ENCODE assay signal across 8 cellular contexts in genomic region chr2:209425082-209426071, GRCh38. TPM values are rescaled to one million over a fixed set of nuclear protein-coding genes. Genes with fewer than 3 reads are reported as not detected.
DNase-seq lines count a peak whose midpoint lies in the region; ATAC-seq, FAIRE-seq and TF ChIP-seq lines count a peak whose summit lies in the region.

No MANE protein-coding gene starts in this region.

- H3K4me2 ChIP-seq in endothelial cell of umbilical vein (ENCODE audit: insufficient read depth, low read length): peak overlapping the region; percentile 100

- peak overlapping the region; percentile 85 for H3K9ac ChIP-seq in endothelial cell of umbilical vein (replicated peaks; ENCODE audit: extremely low read depth, insufficient read depth, low read length)

- no peaks in the 10 kb centered on the region for H3K36me3 ChIP-seq in CD4-positive, CD25-positive, alpha-beta regulatory T cell (ENCODE audit: control insufficient read depth, insufficient read depth, low read length)
- no peaks in the 10 kb centered on the region for H3K36me3 ChIP-seq in endothelial cell of umbilical vein (ENCODE audit: control insufficient read depth in 2 of 2, extremely low read depth in 1 of 2, insufficient read depth in 2 of 2, low read length in 2 of 2)

- no peaks in the 10 kb centered on the region for H3K9me3 Mint-ChIP-seq in CD4-positive, CD25-positive, alpha-beta regulatory T cell
- no peaks in the 10 kb centered on the region for H3K9me3 Mint-ChIP-seq in nephron
- no peaks in the 10 kb centered on the region for H3K9me3 Mint-ChIP-seq in stimulated activated effector memory CD8-positive, alpha-beta T cell treated with anti-CD3 and anti-CD28 coated beads, Interleukin-12 subunit alpha, Interleukin-12 subunit beta, amount 100 ng/mL, for 72 hours

- peaks cover 28% of the 10 kb centered on the region for H3K27me3 Mint-ChIP-seq in CD4-positive, CD25-positive, alpha-beta regulatory T cell
- H3K27me3 Mint-ChIP-seq in nephron (ENCODE audit: low read depth): peaks cover 7% of the 10 kb centered on the region

- H3K4me3 Mint-ChIP-seq in CD4-positive, CD25-positive, alpha-beta regulatory T cell: peak overlapping the region in 3 of 4 donors; percentile 61 to 68 (median 68)
- peak overlapping the region; percentile 85 to 88 (median 87) for H3K4me3 Mint-ChIP-seq in nephron
- no peak overlapping the region for H3K4me3 Mint-ChIP-seq in stimulated activated effector memory CD8-positive, alpha-beta T cell treated with anti-CD3 and anti-CD28 coated beads, Interleukin-12 subunit alpha, Interleukin-12 subunit beta, amount 100 ng/mL, for 72 hours

- intact Hi-C loops in endothelial cell of umbilical vein (cut with micrococcal nuclease): loop anchor here (1.0 to 2.0 kb wide), 9 partner anchors 46 to 745 kb away; partner anchors contain the start of gene KANSL1L

- H3K36me3 Mint-ChIP-seq in CD4-positive, CD25-positive, alpha-beta regulatory T cell: no peaks in the 10 kb centered on the region
- H3K36me3 Mint-ChIP-seq in nephron (ENCODE audit: low read depth): no peaks in the 10 kb centered on the region
- H3K36me3 Mint-ChIP-seq in stimulated activated effector memory CD8-positive, alpha-beta T cell treated with anti-CD3 and anti-CD28 coated beads, Interleukin-12 subunit alpha, Interleukin-12 subunit beta, amount 100 ng/mL, for 72 hours: no peaks in the 10 kb centered on the region

- dilution Hi-C loops in endothelial cell of umbilical vein (cut with MboI; ENCODE audit: extremely low pct_ligation_motif_present, low sequenced_read_pairs): no loop called here

- H3K27ac Mint-ChIP-seq in CD4-positive, CD25-positive, alpha-beta regulatory T cell: no peak overlapping the region
- H3K27ac Mint-ChIP-seq in nephron: peak overlapping the region in 1 of 3 experiments; percentile 1
- no peak overlapping the region for H3K27ac Mint-ChIP-seq in stimulated activated effector memory CD8-positive, alpha-beta T cell treated with anti-CD3 and anti-CD28 coated beads, Interleukin-12 subunit alpha, Interleukin-12 subunit beta, amount 100 ng/mL, for 72 hours

- no peaks in the 10 kb centered on the region for H4K20me1 ChIP-seq in endothelial cell of umbilical vein (replicated peaks; ENCODE audit: control insufficient read depth, extremely low read depth, insufficient read depth, low read length)

- no peak for TF ChIP-seq POLR2A in endothelial cell of umbilical vein (IDR thresholded peaks at IDR 0.05; ENCODE audit: low read depth, low read length)

- peaks cover 7% of the 10 kb centered on the region for H3K27me3 ChIP-seq in CD4-positive, CD25-positive, alpha-beta regulatory T cell (ENCODE audit: control insufficient read depth, insufficient read depth, low read length)
- peaks cover 0 to 2% of the 10 kb centered on the region in 2 experiments for H3K27me3 ChIP-seq in endothelial cell of umbilical vein (ENCODE audit: control insufficient read depth in 2 of 2, insufficient read depth in 2 of 2, low read length in 2 of 2)

- no peaks in the 10 kb centered on the region for H3K9me1 ChIP-seq in endothelial cell of umbilical vein (replicated peaks; ENCODE audit: control insufficient read depth, extremely low read depth, insufficient read depth, low read length)

- H3K4me1 ChIP-seq in CD4-positive, CD25-positive, alpha-beta regulatory T cell (ENCODE audit: control insufficient read depth, insufficient read depth, low read length, poor library complexity, severe bottlenecking): peaks cover 5% of the 10 kb centered on the region
- peaks cover 12% of the 10 kb centered on the region for H3K4me1 ChIP-seq in endothelial cell of umbilical vein (ENCODE audit: control insufficient read depth, extremely low read depth, insufficient read depth, low read length)

- H3K27ac ChIP-seq in CD4-positive, CD25-positive, alpha-beta regulatory T cell (ENCODE audit: insufficient read depth, low read length, poor library complexity, severe bottlenecking): no peak overlapping the region
- peak overlapping the region; percentile 51 for H3K27ac ChIP-seq in endothelial cell of umbilical vein (ENCODE audit: insufficient read depth, low read depth, low read length)

- H3K4me1 Mint-ChIP-seq in CD4-positive, CD25-positive, alpha-beta regulatory T cell: peaks cover 5 to 16% (median 12%) of the 10 kb centered on the region in 4 donors
- peaks cover 20% of the 10 kb centered on the region for H3K4me1 Mint-ChIP-seq in nephron
- H3K4me1 Mint-ChIP-seq in stimulated activated effector memory CD8-positive, alpha-beta T cell treated with anti-CD3 and anti-CD28 coated beads, Interleukin-12 subunit alpha, Interleukin-12 subunit beta, amount 100 ng/mL, for 72 hours: peaks cover 9% of the 10 kb centered on the region

- CTCF ChIA-PET in endothelial cell of umbilical vein (lab: Charles Lee): interaction anchor here (0.6 to 6.4 kb wide), 52 partner anchors 8 to 1030 kb away, joined by 3 to 254 read pairs (median 5); partner anchors contain the start of gene UNC80

- no peak for ATAC-seq in CD4-positive, CD25-positive, alpha-beta regulatory T cell (ENCODE audit: low read depth in 2 of 2)
- ATAC-seq in GM18520 (IDR thresholded peaks at IDR 0.05; ENCODE audit: unreplicated experiment): peak; percentile 29
- no peak for ATAC-seq in HG03095 (IDR thresholded peaks at IDR 0.05; ENCODE audit: unreplicated experiment)
- ATAC-seq in stimulated activated effector memory CD8-positive, alpha-beta T cell treated with anti-CD3 and anti-CD28 coated beads, Interleukin-12 subunit alpha, Interleukin-12 subunit beta, amount 100 ng/mL, for 72 hours: no peak

- POLR2A ChIA-PET in endothelial cell of umbilical vein (lab: Charles Lee): interaction anchor here (0.5 kb wide), 1 partner anchor 70 kb away, joined by 3 read pairs; no protein-coding TSS in a partner anchor

- DNase-seq in CD4-positive, CD25-positive, alpha-beta regulatory T cell: peak in 1 of 3 donors; percentile 8
- DNase-seq in Jurkat, Clone E6-1 (ENCODE audit: low read depth, low spot score): peak; percentile 10
- DNase-seq in OCI-M1 (lab: John Stamatoyannopoulos, UW) (peak; percentile 55), endothelial cell of umbilical vein (ENCODE audit: low read depth, low spot score) (peak; percentile 67)
- no peak for DNase-seq in stimulated activated effector memory CD8-positive, alpha-beta T cell treated with anti-CD3 and anti-CD28 coated beads, Interleukin-12 subunit alpha, Interleukin-12 subunit beta, amount 100 ng/mL, for 72 hours (ENCODE audit: low spot score in 2 of 2)

- peak; percentile 58 for FAIRE-seq in endothelial cell of umbilical vein (lab: Jason Lieb, UNC)

- TF ChIP-seq CTCF in endothelial cell of umbilical vein (IDR thresholded peaks at IDR 0.05; ENCODE audit: extremely low read depth in 1 of 2, insufficient read depth in 1 of 2, low read depth in 1 of 2, low read length in 2 of 2) (peak; percentile 45 to 57), nephron (IDR thresholded peaks at IDR 0.05; ENCODE audit: unreplicated experiment in 3 of 3) (peak; percentile 65 to 72 (median 69))

- BruUV-seq in endothelial cell of umbilical vein (replicated peaks; lab: Mats Ljungman, UMichigan): no TSS peak

- H3K9me3 ChIP-seq in CD4-positive, CD25-positive, alpha-beta regulatory T cell (ENCODE audit: control insufficient read depth in 2 of 2, low read length in 2 of 2): no peaks in the 10 kb centered on the region
- no peaks in the 10 kb centered on the region for H3K9me3 ChIP-seq in endothelial cell of umbilical vein (replicated peaks; ENCODE audit: control insufficient read depth, insufficient read depth, low read length)

- no peaks in the 10 kb centered on the region for H3K79me2 ChIP-seq in endothelial cell of umbilical vein (ENCODE audit: control insufficient read depth, insufficient read depth, low read length)

- H3K4me3 ChIP-seq in CD4-positive, CD25-positive, alpha-beta regulatory T cell (ENCODE audit: low read depth, low read length): no peak overlapping the region
- no peak overlapping the region for H3K4me3 ChIP-seq in Jurkat, Clone E6-1 (ENCODE audit: low read length)
- H3K4me3 ChIP-seq in endothelial cell of umbilical vein (replicated peaks in 1 of 3; ENCODE audit: insufficient read depth in 1 of 3, low read depth in 1 of 3, low read length in 3 of 3): peak overlapping the region; percentile 77 to 95 (median 85)

- H2AFZ ChIP-seq in endothelial cell of umbilical vein (ENCODE audit: low read depth, low read length): peak overlapping the region; percentile 84

TF ChIP-seq in endothelial cell of umbilical vein, 7 proteins besides CTCF, POLR2A, EP300 and RAD21:
- TF ChIP-seq FOS (IDR thresholded peaks at IDR 0.05; ENCODE audit: borderline replicate concordance, insufficient read depth, low read length) (no peak), MAX (IDR thresholded peaks at IDR 0.05; ENCODE audit: insufficient read depth, insufficient read length) (no peak), EZH2 (IDR thresholded peaks at IDR 0.05; ENCODE audit: borderline replicate concordance, low read depth, low read length, severe bottlenecking) (no peak), JUN (IDR thresholded peaks at IDR 0.05; ENCODE audit: borderline replicate concordance, insufficient read depth, insufficient read length, low read depth) (no peak), POLR2AphosphoS5 (IDR thresholded peaks at IDR 0.05; ENCODE audit: insufficient read depth, low read depth, low read length) (no peak), GATA2 (IDR thresholded peaks at IDR 0.05; ENCODE audit: insufficient read depth, insufficient read length, low read depth, low read length) (no peak), MYC (IDR thresholded peaks at IDR 0.05; ENCODE audit: low read depth, low read length) (no peak)
TF ChIP-seq in endothelial cell of umbilical vein: peak in this region for 0.

RNA-seq across cellular contexts. Expression of gene MAP2, which starts 1.5 kb away (rescaled TPM):
- total RNA-seq in CD4-positive, CD25-positive, alpha-beta regulatory T cell: not detected
- polyA plus RNA-seq in CD4-positive, CD25-positive, alpha-beta regulatory T cell: 1 to 10 TPM in 1 of 4 donors, under 1 TPM in 1, not detected in 2; 0.16 to 1.1 TPM
- 2.9 TPM for polyA plus RNA-seq in Jurkat, Clone E6-1 (2012; ENCODE audit: insufficient read depth, insufficient read length)
- 46.1 and 61.2 TPM in 2 replicates for total RNA-seq in endothelial cell of umbilical vein
- polyA plus RNA-seq in endothelial cell of umbilical vein: 19.3 and 19.4 TPM in 2 replicates
- polyA plus RNA-seq in endothelial cell of umbilical vein (2011; cell fraction: cytosol; rRNA removed): 13.9 and 16.4 TPM in 2 replicates
- 38.3 and 47.6 TPM in 2 replicates for polyA plus RNA-seq in endothelial cell of umbilical vein (2011; cell fraction: nucleus; rRNA removed)
- polyA plus RNA-seq in endothelial cell of umbilical vein (2012): 6.8 and 11.9 TPM in 2 replicates
- polyA minus RNA-seq in endothelial cell of umbilical vein: 64.2 and 75.5 TPM in 2 replicates
- 1.4 TPM for polyA minus RNA-seq in endothelial cell of umbilical vein (2011; cell fraction: cytosol; rRNA and poly(A)+ RNA removed)
- polyA minus RNA-seq in endothelial cell of umbilical vein (2011; cell fraction: nucleus; rRNA and poly(A)+ RNA removed): 95.7 and 106 TPM in 2 replicates

Comparison
In these comparisons a context has a peak if more than half of its experiments do, and no peak if none do; other contexts are left out.
1. DNase-seq: peak in Jurkat, Clone E6-1 (single experiment), OCI-M1 (single experiment) and endothelial cell of umbilical vein (single experiment); none in stimulated activated effector memory CD8-positive, alpha-beta T cell treated with anti-CD3 and anti-CD28 coated beads, Interleukin-12 subunit alpha, Interleukin-12 subunit beta, amount 100 ng/mL, for 72 hours (0 of 2).
2. H3K4me3 ChIP-seq: peak in endothelial cell of umbilical vein (3 of 3); none in CD4-positive, CD25-positive, alpha-beta regulatory T cell (single experiment) and Jurkat, Clone E6-1 (single experiment).
3. RNA of gene MAP2, which starts 1.5 kb away (total RNA-seq): 46.1 to 61.2 TPM in endothelial cell of umbilical vein; not detected in CD4-positive, CD25-positive, alpha-beta regulatory T cell (single experiment); every median in the first group is over 10 times any median in the second.